In the genomic region with DNA sequence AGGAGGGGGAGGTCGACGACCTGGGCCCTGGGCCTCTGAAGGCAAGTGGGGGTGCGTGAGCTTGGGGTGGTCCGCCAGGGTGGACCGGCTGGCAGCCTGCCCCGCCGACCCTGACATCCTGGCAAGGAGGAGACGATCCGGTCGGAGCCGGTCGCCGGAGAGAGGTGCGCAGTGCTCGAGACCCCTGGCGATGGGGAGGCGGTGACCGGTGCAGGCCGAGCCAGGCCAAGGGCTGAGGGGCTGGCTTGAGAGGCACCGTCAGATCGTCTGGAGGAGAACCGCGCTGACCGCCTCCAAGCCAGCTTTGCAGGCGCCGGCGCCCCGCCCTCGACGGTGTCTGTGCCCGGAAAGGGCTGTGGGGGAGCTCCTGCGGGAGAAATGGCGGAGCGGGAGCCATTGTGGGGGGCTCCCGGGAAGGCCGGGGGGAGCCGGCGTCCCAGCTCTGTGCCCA, we compare ENCODE assay signal across 9 cellular contexts. TPM values are rescaled to one million over a fixed set of nuclear protein-coding genes. Genes with fewer than 3 reads are reported as not detected.
DNase-seq lines count a peak whose midpoint lies in the region; ATAC-seq and TF ChIP-seq lines count a peak whose summit lies in the region.
"Had no signal": no experiment of that assay in that cellular context is flagged by ENCODE, and none has a peak within 500 bp of the region (broad histone marks: within the 10 kb centered on the region; RNA-seq: fewer than 3 reads in every experiment).

No MANE protein-coding gene starts in this region.

- no peak overlapping the region for H2AFZ ChIP-seq in OCI-LY7 (ENCODE audit: low read length)

- H4K20me1 ChIP-seq in OCI-LY7 (ENCODE audit: insufficient read depth, low read length) = no peaks in the 10 kb centered on the region

- H3K79me2 ChIP-seq in OCI-LY7 (ENCODE audit: insufficient read depth, low read depth, low read length) = no peaks in the 10 kb centered on the region

- H3K4me3 ChIP-seq in OCI-LY7 (ENCODE audit: low read depth, low read length, poor library complexity, severe bottlenecking) = no peak overlapping the region

- H3K4me3 Mint-ChIP-seq in activated CD4-positive, alpha-beta memory T cell treated with anti-CD3 and anti-CD28 coated beads, Interleukin-2, amount 10 ng/mL, durations not matched to agents 7 days and 5 days = peak overlapping the region; percentile 62
- H3K4me3 Mint-ChIP-seq in nephron (peak overlapping the region; percentile 74 to 76 (median 75)), mesothelial cell of epicardium (no peak overlapping the region)

- H3K9me3 ChIP-seq in OCI-LY7 (ENCODE audit: low read length) = no peaks in the 10 kb centered on the region

- H3K27ac ChIP-seq in OCI-LY7 (ENCODE audit: low read depth, low read length, poor library complexity, severe bottlenecking) = no peak overlapping the region
- H3K27ac ChIP-seq: epithelial cell of prostate had no signal

- H3K36me3 Mint-ChIP-seq in activated CD4-positive, alpha-beta memory T cell treated with anti-CD3 and anti-CD28 coated beads, Interleukin-2, amount 10 ng/mL, durations not matched to agents 7 days and 5 days (ENCODE audit: low read depth) = no peaks in the 10 kb centered on the region
- H3K36me3 Mint-ChIP-seq in nephron (ENCODE audit: low read depth) (peaks cover 3% of the 10 kb centered on the region), mesothelial cell of epicardium (peaks cover 4% of the 10 kb centered on the region)

- no peaks in the 10 kb centered on the region for H3K36me3 ChIP-seq in OCI-LY7 (ENCODE audit: insufficient read depth, low read length)

- no peaks in the 10 kb centered on the region for H3K9me3 Mint-ChIP-seq in activated CD4-positive, alpha-beta memory T cell treated with anti-CD3 and anti-CD28 coated beads, Interleukin-2, amount 10 ng/mL, durations not matched to agents 7 days and 5 days
- H3K9me3 Mint-ChIP-seq in nephron = peaks cover 2% of the 10 kb centered on the region
- peaks cover 25% of the 10 kb centered on the region for H3K9me3 Mint-ChIP-seq in mesothelial cell of epicardium

- no peaks in the 10 kb centered on the region for H3K9me2 ChIP-seq in OCI-LY7 (ENCODE audit: insufficient read depth, low read length)

- no TSS peak for BruUV-seq in OCI-LY7 (replicated peaks; lab: Mats Ljungman, UMichigan)

- CTCF ChIA-PET in activated CD4-positive, alpha-beta memory T cell treated with anti-CD3 and anti-CD28 coated beads, Interleukin-2, amount 10 ng/mL, durations not matched to agents 7 days and 5 days (lab: Charles Lee) = no interaction called here
- CTCF ChIA-PET in OCI-LY7 (lab: Charles Lee; ENCODE audit: unreplicated experiment) = no interaction called here

- H3K27ac Mint-ChIP-seq in activated CD4-positive, alpha-beta memory T cell treated with anti-CD3 and anti-CD28 coated beads, Interleukin-2, amount 10 ng/mL, durations not matched to agents 7 days and 5 days = no peak overlapping the region
- no peak overlapping the region for H3K27ac Mint-ChIP-seq in nephron
- H3K27ac Mint-ChIP-seq in mesothelial cell of epicardium = no peak overlapping the region

- no peaks in the 10 kb centered on the region for H3K4me1 ChIP-seq in OCI-LY7 (ENCODE audit: insufficient read depth, low read length, poor library complexity, severe bottlenecking)

- no peaks in the 10 kb centered on the region for H3K4me1 Mint-ChIP-seq in activated CD4-positive, alpha-beta memory T cell treated with anti-CD3 and anti-CD28 coated beads, Interleukin-2, amount 10 ng/mL, durations not matched to agents 7 days and 5 days
- no peaks in the 10 kb centered on the region for H3K4me1 Mint-ChIP-seq in nephron
- peaks cover 7% of the 10 kb centered on the region for H3K4me1 Mint-ChIP-seq in mesothelial cell of epicardium

- intact Hi-C loops in OCI-LY7 (cut with micrococcal nuclease; ENCODE audit: unreplicated experiment) = no loop called here

- POLR2A ChIA-PET in activated CD4-positive, alpha-beta memory T cell treated with anti-CD3 and anti-CD28 coated beads, Interleukin-2, amount 10 ng/mL, durations not matched to agents 7 days and 5 days (lab: Charles Lee) = interaction anchor here (1.3 kb wide), 1 partner anchor 26 kb away, joined by 3 read pairs; a partner anchor contains a TSS
- POLR2A ChIA-PET in OCI-LY7 (lab: Charles Lee) = no interaction called here

- ATAC-seq in GM18498 (IDR thresholded peaks at IDR 0.05; ENCODE audit: unreplicated experiment) (peak; percentile 69), HG03159 (IDR thresholded peaks at IDR 0.05; ENCODE audit: unreplicated experiment) (no peak)

- H3K27me3 Mint-ChIP-seq in activated CD4-positive, alpha-beta memory T cell treated with anti-CD3 and anti-CD28 coated beads, Interleukin-2, amount 10 ng/mL, durations not matched to agents 7 days and 5 days = no peaks in the 10 kb centered on the region
- H3K27me3 Mint-ChIP-seq in nephron (ENCODE audit: low read depth) (no peaks in the 10 kb centered on the region), mesothelial cell of epicardium (ENCODE audit: low read depth) (no peaks in the 10 kb centered on the region)

- H3K4me2 ChIP-seq in OCI-LY7 (ENCODE audit: low read length) = no peak overlapping the region

- peak; percentile 16 for DNase-seq in activated CD4-positive, alpha-beta memory T cell treated with anti-CD3 and anti-CD28 coated beads, Interleukin-2, amount 10 ng/mL, durations not matched to agents 7 days and 5 days
- peak; percentile 2 for DNase-seq in fibroblast of gingiva (ENCODE audit: low read depth)
- no peak for DNase-seq in NCI-H82 treated with DMSO at 0.1 percent for 48 hours (lab: John Stamatoyannopoulos, UW; ENCODE audit: unreplicated experiment)
- no peak for DNase-seq in mesothelial cell of epicardium (ENCODE audit: low spot score in 2 of 2, unreplicated experiment in 2 of 2)
- DNase-seq in OCI-LY7 (ENCODE audit: low spot score) = no peak

- TF ChIP-seq CTCF in nephron (IDR thresholded peaks at IDR 0.05; ENCODE audit: unreplicated experiment in 3 of 3) (no peak), mesothelial cell of epicardium (IDR thresholded peaks at IDR 0.05; ENCODE audit: unreplicated experiment) (no peak), OCI-LY7 (conservative IDR thresholded peaks at IDR 0.05; ENCODE audit: low read length) (no peak)

RNA-seq across cellular contexts. Expression of a gene that starts 25.6 kb away (rescaled TPM):
- total RNA-seq in activated CD4-positive, alpha-beta memory T cell treated with anti-CD3 and anti-CD28 coated beads, Interleukin-2, amount 10 ng/mL, durations not matched to agents 7 days and 5 days = 1 to 10 TPM; 1.6 to 2.0 TPM
- total RNA-seq in mesothelial cell of epicardium = 8.4 to 10.0 TPM (median 8.5 TPM) in 3 replicates
- total RNA-seq in OCI-LY7 (2014; rRNA removed; shearing (Covaris generic)) = 0.13 TPM in 1 of 2 replicates, not detected in the other
- total RNA-seq in OCI-LY7 (2022) = not detected in 2 replicates

RNA-seq across cellular contexts. Expression of a gene that starts 33.9 kb away (rescaled TPM):
- under 1 TPM; 0.23 TPM for total RNA-seq in activated CD4-positive, alpha-beta memory T cell treated with anti-CD3 and anti-CD28 coated beads, Interleukin-2, amount 10 ng/mL, durations not matched to agents 7 days and 5 days
- total RNA-seq in mesothelial cell of epicardium (22.5 to 25.7 TPM (median 23.5 TPM) in 3 replicates), OCI-LY7 (2022) (not detected in 2 replicates)
- 0.18 and 0.28 TPM in 2 replicates for total RNA-seq in OCI-LY7 (2014; rRNA removed; shearing (Covaris generic))

Comparison
In these comparisons a context has a peak if more than half of its experiments do, and no peak if none do; other contexts are left out.
1. DNase-seq: peak in activated CD4-positive, alpha-beta memory T cell treated with anti-CD3 and anti-CD28 coated beads, Interleukin-2, amount 10 ng/mL, durations not matched to agents 7 days and 5 days (single experiment) and fibroblast of gingiva (single experiment); none in NCI-H82 treated with DMSO at 0.1 percent for 48 hours (single experiment), mesothelial cell of epicardium (0 of 2) and OCI-LY7 (single experiment).
2. RNA of a gene that starts 33.9 kb away (total RNA-seq): 22.5 to 25.7 TPM in mesothelial cell of epicardium; 0.18 to 0.28 TPM in OCI-LY7 and 0.23 TPM in activated CD4-positive, alpha-beta memory T cell treated with anti-CD3 and anti-CD28 coated beads, Interleukin-2, amount 10 ng/mL, durations not matched to agents 7 days and 5 days; every median in the first group is over 10 times any median in the second.